ENCODE assay signal across 8 cellular contexts in the genomic region with DNA sequence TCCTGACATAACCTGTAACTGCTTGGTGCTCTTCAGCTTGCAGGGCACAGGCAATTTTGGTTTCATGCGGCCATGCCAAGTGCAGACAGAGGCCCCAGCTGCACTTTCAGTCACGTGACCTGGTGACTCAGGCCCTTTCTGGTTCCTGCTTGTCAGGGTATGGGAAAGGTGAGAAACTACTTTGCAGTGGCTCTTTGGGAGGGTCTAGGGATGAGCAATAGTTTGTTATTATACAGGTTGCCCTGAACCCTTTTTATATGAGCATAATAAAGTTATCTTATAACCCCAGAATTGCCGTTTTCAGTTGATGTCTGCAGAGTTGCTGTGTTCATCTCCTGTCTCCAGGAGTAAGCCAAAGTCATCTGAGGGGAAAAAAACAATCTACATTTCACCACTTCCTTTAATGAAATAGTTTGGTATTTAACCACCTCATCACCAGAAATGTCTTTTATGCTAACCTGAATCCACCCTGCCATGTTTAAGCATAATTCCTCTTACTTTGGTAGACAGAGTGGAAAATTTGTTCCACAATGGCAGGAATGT. TPM values are rescaled to one million over a fixed set of nuclear protein-coding genes. Genes with fewer than 3 reads are reported as not detected.
DNase-seq lines count a peak whose midpoint lies in the region; TF ChIP-seq lines count a peak whose summit lies in the region.

No MANE protein-coding gene starts in this region.

- H4K20me1 ChIP-seq in GM23248 (ENCODE audit: insufficient read depth) (no peaks in the 10 kb centered on the region), fibroblast of lung (ENCODE audit: control insufficient read depth, extremely low read depth, insufficient read depth, low read length) (no peaks in the 10 kb centered on the region)

- peak overlapping the region; percentile 17; the same call in 1 of the 2 replicates for H2AFZ ChIP-seq in GM23248
- no peak overlapping the region for H2AFZ ChIP-seq in fibroblast of lung (ENCODE audit: low read length)

- no peaks in the 10 kb centered on the region for H3K79me2 ChIP-seq in GM23248 (ENCODE audit: insufficient read depth)
- no peaks in the 10 kb centered on the region for H3K79me2 ChIP-seq in fibroblast of lung (ENCODE audit: control insufficient read depth, insufficient read depth, low read length)

- H3K9me3 ChIP-seq in GM23248 (ENCODE audit: low read depth) (no peaks in the 10 kb centered on the region), fibroblast of lung (ENCODE audit: control insufficient read depth, insufficient read depth, low read depth, low read length) (no peaks in the 10 kb centered on the region)

- peak overlapping the region; percentile 0; the same call in 1 of the 2 replicates for H3K9ac ChIP-seq in GM23248
- no peak overlapping the region for H3K9ac ChIP-seq in fibroblast of lung (ENCODE audit: insufficient read depth, low read length)

- H3K36me3 ChIP-seq in GM23248 (ENCODE audit: low read depth) (no peaks in the 10 kb centered on the region), fibroblast of lung (ENCODE audit: control insufficient read depth, insufficient read depth, low read length) (no peaks in the 10 kb centered on the region)

- in situ Hi-C loops in GM23248 (cut with MboI) = no loop called here

- H3K9me2 ChIP-seq in GM23248 (ENCODE audit: insufficient read depth) = no peaks in the 10 kb centered on the region

- H3K27ac ChIP-seq in GM23248 (peak overlapping the region; percentile 53), fibroblast of lung (ENCODE audit: insufficient read depth, low read length) (no peak overlapping the region)

- 4 to 11% methylated on average over 3 of the region's 3 CpGs for WGBS in GM23248 (ENCODE audit: low coverage in 1 of 2, low lambda C conversion rate in 2 of 2, missing lambda C conversion rate in 2 of 2), 2 experiments

- no peak for TF ChIP-seq CTCF in AG10803 (conservative IDR thresholded peaks at IDR 0.05; ENCODE audit: low read length)
- no peak for TF ChIP-seq CTCF in fibroblast of lung (conservative IDR thresholded peaks at IDR 0.05 in 1 of 2, IDR thresholded peaks at IDR 0.05 in 1 of 2; ENCODE audit: low read depth in 1 of 2, low read length in 2 of 2)

- H3K4me2 ChIP-seq in GM23248 (ENCODE audit: unreplicated experiment) (peak overlapping the region; percentile 28), fibroblast of lung (ENCODE audit: extremely low read depth, insufficient read depth, low read length) (no peak overlapping the region)

- H3F3A ChIP-seq in GM23248 (ENCODE audit: insufficient read depth) = peaks cover 13% of the 10 kb centered on the region; the same call in 1 of the 2 replicates

- DNase-seq in AG10803 (ENCODE audit: low read depth) (peak; percentile 77), GM23248 (peak; percentile 88), NCI-H446 treated with DMSO at 0.1 percent for 48 hours (lab: John Stamatoyannopoulos, UW) (peak; percentile 24), fibroblast of lung (ENCODE audit: low read depth in 2 of 2) (peak; percentile 79 to 84), renal cortical epithelial cell (ENCODE audit: low read depth) (peak; percentile 95), NCI-H524 treated with DMSO at 0.1 percent for 48 hours (lab: John Stamatoyannopoulos, UW) (no peak), GF-D8 (lab: John Stamatoyannopoulos, UW) (no peak)
- DNase-seq in activated CD8-positive, alpha-beta memory T cell treated with anti-CD3 and anti-CD28 coated beads, Interleukin-2, amount 50 U/mL, for 24 hours (ENCODE audit: extremely low read depth) = peak; percentile 64

- H3K27me3 ChIP-seq in GM23248 (replicated peaks; ENCODE audit: insufficient read depth) (no peaks in the 10 kb centered on the region), fibroblast of lung (ENCODE audit: control insufficient read depth, insufficient read depth, low read length) (no peaks in the 10 kb centered on the region)

- H3K4me3 ChIP-seq in AG10803 (ENCODE audit: low read length) (no peak overlapping the region), GM23248 (no peak overlapping the region), fibroblast of lung (replicated peaks in 1 of 4; ENCODE audit: control extremely low read depth in 1 of 4, insufficient read depth in 1 of 4, low read depth in 3 of 4, low read length in 4 of 4) (no peak overlapping the region)

- peaks cover 29% of the 10 kb centered on the region for H3K4me1 ChIP-seq in GM23248 (ENCODE audit: insufficient read depth)
- peaks cover 3% of the 10 kb centered on the region for H3K4me1 ChIP-seq in fibroblast of lung (ENCODE audit: control insufficient read depth, extremely low read depth, insufficient read depth, low read length)

RNA-seq across cellular contexts. Expression of a gene that starts 30.9 kb away (rescaled TPM):
- 631 and 744 TPM in 2 replicates for total RNA-seq in GM23248 (2014; rRNA removed; shearing (Covaris generic))
- 496 and 518 TPM in 2 replicates for polyA plus RNA-seq in GM23248 (2016; fragmentation: Nextera tagmentation; extraction: Ambion mirVana)
- total RNA-seq in fibroblast of lung = 27.5 and 53.5 TPM in 2 replicates
- 374 and 437 TPM in 2 replicates for polyA plus RNA-seq in fibroblast of lung
- polyA plus RNA-seq in fibroblast of lung (2012) = 488 and 577 TPM in 2 replicates
- 599 and 783 TPM in 2 replicates for polyA minus RNA-seq in fibroblast of lung (ENCODE audit: low replicate concordance)
- total RNA-seq in renal cortical epithelial cell = 60.2 and 110 TPM in 2 replicates

Comparison
In these comparisons a context has a peak if more than half of its experiments do, and no peak if none do; other contexts are left out.
1. DNase-seq: peak in AG10803 (single experiment), GM23248 (single experiment), NCI-H446 treated with DMSO at 0.1 percent for 48 hours (single experiment), activated CD8-positive, alpha-beta memory T cell treated with anti-CD3 and anti-CD28 coated beads, Interleukin-2, amount 50 U/mL, for 24 hours (single experiment), fibroblast of lung (2 of 2) and renal cortical epithelial cell (single experiment); none in NCI-H524 treated with DMSO at 0.1 percent for 48 hours (single experiment) and GF-D8 (single experiment).